13 cellular contexts compared by ENCODE assay signal in the genomic region with DNA sequence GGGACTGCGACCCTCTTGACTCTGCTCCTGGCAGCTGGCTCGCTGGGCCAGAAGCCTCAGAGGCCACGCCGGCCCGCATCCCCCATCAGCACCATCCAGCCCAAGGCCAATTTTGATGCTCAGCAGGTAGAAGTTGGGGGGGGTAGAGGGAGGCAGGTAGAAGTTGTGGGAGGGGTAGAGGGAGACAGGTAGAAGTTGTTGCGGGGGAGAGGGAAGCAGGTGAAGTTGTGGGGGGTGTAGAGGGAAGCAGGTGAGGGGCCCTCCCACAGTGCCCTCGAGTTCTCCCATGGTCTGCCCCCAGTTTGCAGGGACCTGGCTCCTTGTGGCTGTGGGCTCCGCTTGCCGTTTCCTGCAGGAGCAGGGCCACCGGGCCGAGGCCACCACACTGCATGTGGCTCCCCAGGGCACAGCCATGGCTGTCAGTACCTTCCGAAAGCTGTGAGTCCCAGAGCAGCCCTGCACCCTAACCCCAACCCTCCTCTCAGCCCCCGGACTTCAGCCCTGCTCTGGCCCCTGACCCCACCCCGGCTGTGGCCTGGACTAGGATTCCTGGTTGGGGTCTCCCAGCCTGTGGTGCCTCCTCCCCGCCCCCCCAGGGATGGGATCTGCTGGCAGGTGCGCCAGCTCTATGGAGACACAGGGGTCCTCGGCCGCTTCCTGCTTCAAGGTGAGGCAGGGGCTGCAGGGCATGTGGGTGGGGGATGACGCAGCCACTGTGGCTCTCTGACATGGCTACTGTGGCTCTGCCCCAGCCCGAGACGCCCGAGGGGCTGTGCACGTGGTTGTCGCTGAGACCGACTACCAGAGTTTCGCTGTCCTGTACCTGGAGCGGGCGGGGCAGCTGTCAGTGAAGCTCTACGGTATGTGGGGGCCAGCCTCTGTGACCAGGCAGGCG. TPM values are rescaled to one million over a fixed set of nuclear protein-coding genes. Genes with fewer than 3 reads are reported as not detected.
DNase-seq lines count a peak whose midpoint lies in the region; ATAC-seq, FAIRE-seq and TF ChIP-seq lines count a peak whose summit lies in the region.
"Had no signal": no experiment of that assay in that cellular context is flagged by ENCODE, and none has a peak within 500 bp of the region (broad histone marks: within the 10 kb centered on the region; RNA-seq: fewer than 3 reads in every experiment).

No MANE protein-coding gene starts in this region.

- CTCF ChIA-PET in activated naive CD4-positive, alpha-beta T cell treated with anti-CD3 and anti-CD28 coated beads, Interleukin-2, amount 10 ng/mL, durations not matched to agents 7 days and 5 days (lab: Charles Lee): interaction anchor here (1.2 to 1.6 kb wide), 2 partner anchors 89 to 153 kb away, joined by 4 to 5 read pairs; no protein-coding TSS in a partner anchor
- CTCF ChIA-PET in K562 (lab: Yijun Ruan, JAX; ENCODE audit: low intra/inter-chr PET ratio): interaction anchor here (0.6 kb wide), 2 partner anchors 118 to 233 kb away, joined by 3 to 4 read pairs; a partner anchor contains a TSS

- H3K79me2 ChIP-seq in K562 (ENCODE audit: control insufficient read depth, insufficient read depth, low read length): peaks cover 26% of the 10 kb centered on the region

- no peak for ATAC-seq in K562
- no peak for ATAC-seq in right lobe of liver
- no peak for ATAC-seq in GM18505 (IDR thresholded peaks at IDR 0.05; ENCODE audit: unreplicated experiment)
- ATAC-seq in GM21528 (IDR thresholded peaks at IDR 0.05; ENCODE audit: low FRiP score, unreplicated experiment): no peak

- no peak for DNase-seq in activated naive CD4-positive, alpha-beta T cell treated with anti-CD3 and anti-CD28 coated beads, Interleukin-2, amount 10 ng/mL, durations not matched to agents 7 days and 5 days
- no peak for DNase-seq in activated naive CD4-positive, alpha-beta T cell treated with Interleukin-2 at 50 U/mL for 16 hours
- DNase-seq in K562 (ENCODE audit: extremely low read depth in 1 of 4, low spot score in 3 of 4): no peak
- peak in 2 of 3 donors; percentile 62 to 64 for DNase-seq in right lobe of liver
- DNase-seq in tibial nerve (ENCODE audit: low spot score in 2 of 2): no peak
- DNase-seq in hepatic stellate cell (ENCODE audit: low spot score): no peak

- H3K4me3 ChIP-seq in K562 (no peak overlapping the region), right lobe of liver (peak overlapping the region; percentile 58 to 94 (median 75)), tibial nerve (no peak overlapping the region)
- H3K4me3 ChIP-seq: cardiac muscle cell, GM23248 had no signal

- no peak for TF ChIP-seq EP300 in K562 (IDR thresholded peaks at IDR 0.05; ENCODE audit: low read length)
- TF ChIP-seq EP300 in tibial nerve (IDR thresholded peaks at IDR 0.05): no peak

- TF ChIP-seq CTCF in K562 (IDR thresholded peaks at IDR 0.05 in 2 of 3, conservative IDR thresholded peaks at IDR 0.05 in 1 of 3; ENCODE audit: insufficient read depth in 2 of 3, low read depth in 1 of 3, low read length in 3 of 3): no peak
- no peak for TF ChIP-seq CTCF in right lobe of liver (IDR thresholded peaks at IDR 0.05)
- TF ChIP-seq CTCF in tibial nerve (IDR thresholded peaks at IDR 0.05): no peak

- in situ Hi-C loops in K562 (cut with MboI): loop anchor here (5.0 kb wide), 1 partner anchor 92 kb away; no protein-coding TSS in a partner anchor

- no TSS peak for BruUV-seq in K562 (replicated peaks; lab: Mats Ljungman, UMichigan)

- TF ChIP-seq POLR2A in K562 (conservative IDR thresholded peaks at IDR 0.05) (no peak), right lobe of liver (IDR thresholded peaks at IDR 0.05) (peak; percentile 18), tibial nerve (IDR thresholded peaks at IDR 0.05) (no peak), GM18505 (IDR thresholded peaks at IDR 0.05; ENCODE audit: borderline replicate concordance, extremely low read depth, insufficient read depth, insufficient read length) (no peak)

- intact Hi-C loops in K562 (cut with micrococcal nuclease): loop anchor here (2.0 to 5.0 kb wide), 3 partner anchors 47 to 158 kb away; a partner anchor contains a TSS
- intact Hi-C loops in right lobe of liver (cut with DNase I): loop anchor here in 1 of 2 donors (10.0 kb wide), 2 partner anchors 61 to 89 kb away; a partner anchor contains a TSS

- POLR2A ChIA-PET in K562 (lab: Yijun Ruan, JAX): interaction anchor here (0.5 to 1.3 kb wide), 3 partner anchors 19 to 110 kb away, joined by 3 to 4 read pairs (median 3); no protein-coding TSS in a partner anchor

- H4K20me1 ChIP-seq in K562 (replicated peaks; ENCODE audit: control insufficient read depth, insufficient read depth, low read length): no peaks in the 10 kb centered on the region

- H3K36me3 ChIP-seq in K562 (ENCODE audit: control insufficient read depth, insufficient read depth, low read length) (peaks cover 29% of the 10 kb centered on the region; the same call in 2 of the 3 replicates), right lobe of liver (peaks cover 6 to 21% (median 19%) of the 10 kb centered on the region in 4 donors), tibial nerve (peaks cover 4 to 29% (median 24%) of the 10 kb centered on the region in 3 donors)

- no peaks in the 10 kb centered on the region for H3K9me3 Mint-ChIP-seq in activated naive CD4-positive, alpha-beta T cell treated with anti-CD3 and anti-CD28 coated beads, Interleukin-2, amount 10 ng/mL, durations not matched to agents 7 days and 5 days
- H3K9me3 Mint-ChIP-seq: activated naive CD4-positive, alpha-beta T cell treated with anti-CD3 and anti-CD28 coated beads, Interleukin-2, amount 50 U/mL, for 24 hours had no signal

- TF ChIP-seq RAD21 in K562 (CRISPR knock-in tag; conservative IDR thresholded peaks at IDR 0.05 in 1 of 2, IDR thresholded peaks at IDR 0.05 in 1 of 2): no peak

- peak overlapping the region; percentile 59 for H3K4me3 Mint-ChIP-seq in activated naive CD4-positive, alpha-beta T cell treated with anti-CD3 and anti-CD28 coated beads, Interleukin-2, amount 10 ng/mL, durations not matched to agents 7 days and 5 days

- H3K27me3 Mint-ChIP-seq in activated naive CD4-positive, alpha-beta T cell treated with anti-CD3 and anti-CD28 coated beads, Interleukin-2, amount 10 ng/mL, durations not matched to agents 7 days and 5 days: no peaks in the 10 kb centered on the region
- H3K27me3 Mint-ChIP-seq: activated naive CD4-positive, alpha-beta T cell treated with anti-CD3 and anti-CD28 coated beads, Interleukin-2, amount 50 U/mL, for 24 hours had no signal

- H3K27ac Mint-ChIP-seq in activated naive CD4-positive, alpha-beta T cell treated with anti-CD3 and anti-CD28 coated beads, Interleukin-2, amount 10 ng/mL, durations not matched to agents 7 days and 5 days: peak overlapping the region; percentile 90

- H3K9me3 ChIP-seq in K562 (replicated peaks; ENCODE audit: control insufficient read depth, insufficient read depth, low read depth, low read length): no peaks in the 10 kb centered on the region
- no peaks in the 10 kb centered on the region for H3K9me3 ChIP-seq in right lobe of liver
- H3K9me3 ChIP-seq in tibial nerve: no peaks in the 10 kb centered on the region
- H3K9me3 ChIP-seq: vagina had no signal

- WGBS in K562 (ENCODE audit: insufficient coverage, low coverage, missing lambda C conversion rate): 63% methylated on average over 10 of the region's 30 CpGs
- 24% methylated on average over 4 of the region's 30 CpGs for WGBS in right lobe of liver (ENCODE audit: insufficient coverage, low coverage, low lambda C conversion rate, missing lambda C conversion rate)
- WGBS in tibial nerve, 2 donors: 84 to 92% methylated on average over 19 to 25 of the region's 30 CpGs

- H3K4me2 ChIP-seq in K562 (ENCODE audit: insufficient read depth, low read length): peak overlapping the region; percentile 88

- H3K9me1 ChIP-seq in K562 (ENCODE audit: control insufficient read depth, insufficient read depth, low read length): peaks cover 2% of the 10 kb centered on the region

- H3K4me1 Mint-ChIP-seq in activated naive CD4-positive, alpha-beta T cell treated with anti-CD3 and anti-CD28 coated beads, Interleukin-2, amount 10 ng/mL, durations not matched to agents 7 days and 5 days: peaks cover 31% of the 10 kb centered on the region

- H3K4me1 ChIP-seq in K562 (replicated peaks in 1 of 2; ENCODE audit: control insufficient read depth in 2 of 2, insufficient read depth in 2 of 2, low read length in 2 of 2) (peaks cover 24 to 93% of the 10 kb centered on the region in 2 experiments), right lobe of liver (peaks cover 0 to 39% (median 18%) of the 10 kb centered on the region in 4 donors), tibial nerve (peaks cover 0 to 83% (median 43%) of the 10 kb centered on the region in 4 donors)

- peak overlapping the region; percentile 65 to 83; a peak in 3 of 4 replicates for H3K9ac ChIP-seq in K562 (ENCODE audit: insufficient read depth in 1 of 2, low read depth in 2 of 2, low read length in 2 of 2)
- H3K9ac ChIP-seq: GM23248 had no signal

- H3K27ac ChIP-seq in K562 (ENCODE audit: extremely low read depth, low read depth, low read length) (peak overlapping the region; percentile 78), right lobe of liver (peak overlapping the region; percentile 86 to 98 (median 89)), tibial nerve (peak overlapping the region in 3 of 4 donors; percentile 69 to 88 (median 88))
- H3K27ac ChIP-seq: cardiac muscle cell, GM23248 had no signal

- H2AFZ ChIP-seq in K562 (ENCODE audit: low read depth, low read length): peak overlapping the region; percentile 97
- H2AFZ ChIP-seq: GM23248 had no signal

- FAIRE-seq in K562 (lab: Jason Lieb, UNC): no peak

- H3K36me3 Mint-ChIP-seq in activated naive CD4-positive, alpha-beta T cell treated with anti-CD3 and anti-CD28 coated beads, Interleukin-2, amount 10 ng/mL, durations not matched to agents 7 days and 5 days: peaks cover 10% of the 10 kb centered on the region

- no peaks in the 10 kb centered on the region for H3K27me3 ChIP-seq in K562 (ENCODE audit: control insufficient read depth in 2 of 2, insufficient read depth in 2 of 2, low read length in 2 of 2)
- H3K27me3 ChIP-seq in right lobe of liver: no peaks in the 10 kb centered on the region
- no peaks in the 10 kb centered on the region for H3K27me3 ChIP-seq in tibial nerve
- H3K27me3 ChIP-seq: cardiac muscle cell, vagina had no signal

RNA-seq across cellular contexts. Expression of a gene that starts 0.5 kb away (rescaled TPM):
- 3.8 and 8.4 TPM in 2 replicates for total RNA-seq in K562 (2011; cell fraction: chromatin; rRNA removed; ENCODE audit: low replicate concordance)
- total RNA-seq in K562 (2011; cell fraction: nucleolus; rRNA removed): 8.3 and 11.8 TPM in 2 replicates
- 3.4 and 4.7 TPM in 2 replicates for total RNA-seq in K562 (2011; cell fraction: nucleoplasm; rRNA removed)
- 2.7 and 3.0 TPM in 2 replicates for total RNA-seq in K562 (2014; rRNA removed)
- not detected in 2 replicates for total RNA-seq in K562 (2014; rRNA removed; fragmentation: Illumina TruSeq; extraction: Trizol)
- total RNA-seq in K562 (2015; rRNA removed; fragmentation: Illumina TruSeq; extraction: Trizol): 2.9 and 4.4 TPM in 2 replicates
- 4.3 and 5.9 TPM in 2 replicates for total RNA-seq in K562 (2021)
- polyA plus RNA-seq in K562 (2011; rRNA removed): 0.35 and 2.0 TPM in 2 replicates
- 0.70 and 0.96 TPM in 2 replicates for polyA plus RNA-seq in K562 (2011; cell fraction: cytosol; rRNA removed)
- 19.6 and 29.1 TPM in 2 replicates for polyA plus RNA-seq in K562 (2011; cell fraction: nucleus; rRNA removed)
- polyA plus RNA-seq in K562 (2012): 8.5 and 12.1 TPM in 2 replicates
- polyA plus RNA-seq in K562 (2014; fragmentation: Illumina TruSeq; extraction: Trizol): 0.59 and 1.3 TPM in 2 replicates
- polyA plus RNA-seq in K562 (2014; fragmentation: Nextera tagmentation; extraction: Ambion mirVana): under 1 TPM in 1 of 2 experiments, not detected in 1; 0.38 TPM
- 1.9 and 4.0 TPM in 2 replicates for polyA plus RNA-seq in K562 (2014; rRNA removed)
- not detected in 2 replicates for polyA minus RNA-seq in K562 (2011; rRNA and poly(A)+ RNA removed)
- not detected in 2 replicates for polyA minus RNA-seq in K562 (2011; cell fraction: cytosol; rRNA and poly(A)+ RNA removed)
- polyA minus RNA-seq in K562 (2011; cell fraction: nucleus; rRNA and poly(A)+ RNA removed): 2.1 and 3.4 TPM in 2 replicates
- 100 to 1,000 TPM; 248 to 755 (median 453) TPM for total RNA-seq in right lobe of liver
- total RNA-seq in tibial nerve: 1 to 10 TPM in 2 of 4 donors, not detected in 2; 3.3 to 5.1 TPM
- total RNA-seq: GM23248, vagina had no signal

RNA-seq across cellular contexts. Expression of a gene that starts 1.0 kb away (rescaled TPM):
- 30.2 and 159 TPM in 2 replicates for total RNA-seq in K562 (2011; cell fraction: chromatin; rRNA removed; ENCODE audit: low replicate concordance)
- total RNA-seq in K562 (2011; cell fraction: nucleolus; rRNA removed): 182 and 203 TPM in 2 replicates
- 58.6 and 70.2 TPM in 2 replicates for total RNA-seq in K562 (2011; cell fraction: nucleoplasm; rRNA removed)
- total RNA-seq in K562 (2014; rRNA removed): 128 and 144 TPM in 2 replicates
- 3.2 and 6.1 TPM in 2 replicates for total RNA-seq in K562 (2014; rRNA removed; fragmentation: Illumina TruSeq; extraction: Trizol)
- total RNA-seq in K562 (2015; rRNA removed; fragmentation: Illumina TruSeq; extraction: Trizol): 37.0 and 40.6 TPM in 2 replicates
- total RNA-seq in K562 (2021): 99.7 and 103 TPM in 2 replicates
- 37.5 and 55.5 TPM in 2 replicates for polyA plus RNA-seq in K562 (2011; rRNA removed)
- polyA plus RNA-seq in K562 (2011; cell fraction: cytosol; rRNA removed): 71.8 and 204 TPM in 2 replicates
- polyA plus RNA-seq in K562 (2011; cell fraction: nucleus; rRNA removed): 312 and 563 TPM in 2 replicates
- 55.7 and 82.1 TPM in 2 replicates for polyA plus RNA-seq in K562 (2012)
- polyA plus RNA-seq in K562 (2014; fragmentation: Illumina TruSeq; extraction: Trizol): 10.8 and 36.2 TPM in 2 replicates
- 1 to 10 TPM in 1 of 2 experiments, under 1 TPM in 1; 0.21 to 1.2 TPM for polyA plus RNA-seq in K562 (2014; fragmentation: Nextera tagmentation; extraction: Ambion mirVana)
- 97.6 and 107 TPM in 2 replicates for polyA plus RNA-seq in K562 (2014; rRNA removed)
- 13.6 and 27.8 TPM in 2 replicates for polyA minus RNA-seq in K562 (2011; rRNA and poly(A)+ RNA removed)
- 66.5 and 87.7 TPM in 2 replicates for polyA minus RNA-seq in K562 (2011; cell fraction: cytosol; rRNA and poly(A)+ RNA removed)
- polyA minus RNA-seq in K562 (2011; cell fraction: nucleus; rRNA and poly(A)+ RNA removed): 82.3 and 93.4 TPM in 2 replicates
- 100 to 1,000 TPM in 3 of 6 experiments, 10 to 100 TPM in 3; 84.0 to 290 (median 97.4) TPM for total RNA-seq in right lobe of liver
- total RNA-seq in tibial nerve: 100 to 1,000 TPM; 138 to 227 (median 193) TPM

RNA-seq across cellular contexts. Expression of a gene that starts 6.5 kb away (rescaled TPM):
- 1.3 TPM in 1 of 2 replicates, not detected in the other for total RNA-seq in K562 (2011; cell fraction: chromatin; rRNA removed; ENCODE audit: low replicate concordance)
- total RNA-seq in K562 (2011; cell fraction: nucleolus; rRNA removed): 0.67 and 0.92 TPM in 2 replicates
- total RNA-seq in K562 (2011; cell fraction: nucleoplasm; rRNA removed): 0.51 TPM in 1 of 2 replicates, not detected in the other
- total RNA-seq in K562 (2014; rRNA removed) (not detected in 2 replicates), K562 (2014; rRNA removed; fragmentation: Illumina TruSeq; extraction: Trizol) (not detected in 2 replicates), K562 (2015; rRNA removed; fragmentation: Illumina TruSeq; extraction: Trizol) (not detected in 2 replicates), K562 (2021) (not detected in 2 replicates), right lobe of liver (10 to 100 TPM in 5 of 6 experiments, 1 to 10 TPM in 1; 2.7 to 36.4 (median 20.3) TPM), tibial nerve (10 to 100 TPM in 2 of 4 donors, 1 to 10 TPM in 2; 2.4 to 16.8 (median 7.8) TPM)
- polyA plus RNA-seq in K562 (2011; rRNA removed) (0.24 TPM in 1 of 2 replicates, not detected in the other), K562 (2014; fragmentation: Illumina TruSeq; extraction: Trizol) (not detected in 2 replicates), K562 (2014; fragmentation: Nextera tagmentation; extraction: Ambion mirVana) (not detected), K562 (2014; rRNA removed) (0.05 TPM in 1 of 2 replicates, not detected in the other)
- not detected in 2 replicates for polyA plus RNA-seq in K562 (2011; cell fraction: cytosol; rRNA removed)
- polyA plus RNA-seq in K562 (2011; cell fraction: nucleus; rRNA removed): 1.0 and 1.2 TPM in 2 replicates
- polyA plus RNA-seq in K562 (2012): 0.32 and 0.35 TPM in 2 replicates
- polyA minus RNA-seq in K562 (2011; rRNA and poly(A)+ RNA removed): not detected in 2 replicates
- polyA minus RNA-seq in K562 (2011; cell fraction: cytosol; rRNA and poly(A)+ RNA removed): not detected in 2 replicates
- polyA minus RNA-seq in K562 (2011; cell fraction: nucleus; rRNA and poly(A)+ RNA removed): not detected in 2 replicates
- total RNA-seq: GM23248, SK-MEL-5, vagina had no signal
- polyA plus RNA-seq: GM23248 had no signal

RNA-seq across cellular contexts. Expression of a gene that starts 31.7 kb away (rescaled TPM):
- 1.9 and 6.7 TPM in 2 replicates for total RNA-seq in K562 (2011; cell fraction: chromatin; rRNA removed; ENCODE audit: low replicate concordance)
- 6.7 and 8.8 TPM in 2 replicates for total RNA-seq in K562 (2011; cell fraction: nucleolus; rRNA removed)
- total RNA-seq in K562 (2011; cell fraction: nucleoplasm; rRNA removed): 4.5 and 5.2 TPM in 2 replicates
- total RNA-seq in K562 (2014; rRNA removed) (5.2 and 7.4 TPM in 2 replicates), K562 (2014; rRNA removed; fragmentation: Illumina TruSeq; extraction: Trizol) (0.65 TPM in 1 of 2 replicates, not detected in the other), K562 (2015; rRNA removed; fragmentation: Illumina TruSeq; extraction: Trizol) (2.0 and 2.9 TPM in 2 replicates), K562 (2021) (4.6 and 4.7 TPM in 2 replicates), right lobe of liver (10 to 100 TPM in 2 of 6 experiments, 1 to 10 TPM in 4; 4.3 to 21.9 (median 6.0) TPM), tibial nerve (1,000 to 10,000 TPM; 1,059 to 8,972 (median 6,550) TPM)
- polyA plus RNA-seq in K562 (2011; rRNA removed) (2.6 and 4.4 TPM in 2 replicates), K562 (2014; fragmentation: Illumina TruSeq; extraction: Trizol) (1.2 and 2.7 TPM in 2 replicates), K562 (2014; fragmentation: Nextera tagmentation; extraction: Ambion mirVana) (under 1 TPM; 0.46 to 0.55 TPM), K562 (2014; rRNA removed) (7.0 and 7.1 TPM in 2 replicates)
- polyA plus RNA-seq in K562 (2011; cell fraction: cytosol; rRNA removed): 5.3 and 10.5 TPM in 2 replicates
- polyA plus RNA-seq in K562 (2011; cell fraction: nucleus; rRNA removed): 23.2 and 26.0 TPM in 2 replicates
- polyA plus RNA-seq in K562 (2012): 8.5 and 12.1 TPM in 2 replicates
- 0.51 TPM in 1 of 2 replicates, not detected in the other for polyA minus RNA-seq in K562 (2011; rRNA and poly(A)+ RNA removed)
- polyA minus RNA-seq in K562 (2011; cell fraction: cytosol; rRNA and poly(A)+ RNA removed): 1.8 and 3.4 TPM in 2 replicates
- 5.7 and 10.0 TPM in 2 replicates for polyA minus RNA-seq in K562 (2011; cell fraction: nucleus; rRNA and poly(A)+ RNA removed)
- total RNA-seq: GM23248, SK-MEL-5 had no signal

RNA-seq across cellular contexts. Expression of a gene that starts 37.2 kb away (rescaled TPM):
- total RNA-seq in K562 (2011; cell fraction: chromatin; rRNA removed; ENCODE audit: low replicate concordance): 3.1 and 3.4 TPM in 2 replicates
- 1.2 and 1.7 TPM in 2 replicates for total RNA-seq in K562 (2011; cell fraction: nucleolus; rRNA removed)
- 3.5 and 4.7 TPM in 2 replicates for total RNA-seq in K562 (2011; cell fraction: nucleoplasm; rRNA removed)
- total RNA-seq in K562 (2014; rRNA removed): 0.08 TPM in 1 of 2 replicates, not detected in the other
- 0.04 and 0.10 TPM in 2 replicates for total RNA-seq in K562 (2014; rRNA removed; fragmentation: Illumina TruSeq; extraction: Trizol)
- not detected in 2 replicates for total RNA-seq in K562 (2015; rRNA removed; fragmentation: Illumina TruSeq; extraction: Trizol)
- total RNA-seq in K562 (2021): 0.11 and 0.16 TPM in 2 replicates
- polyA plus RNA-seq in K562 (2011; rRNA removed): 0.04 and 0.14 TPM in 2 replicates
- 0.21 TPM in 1 of 2 replicates, not detected in the other for polyA plus RNA-seq in K562 (2011; cell fraction: cytosol; rRNA removed)
- 2.1 and 4.2 TPM in 2 replicates for polyA plus RNA-seq in K562 (2011; cell fraction: nucleus; rRNA removed)
- 0.30 and 0.53 TPM in 2 replicates for polyA plus RNA-seq in K562 (2012)
- 0.04 TPM in 1 of 2 replicates, not detected in the other for polyA plus RNA-seq in K562 (2014; fragmentation: Illumina TruSeq; extraction: Trizol)
- not detected for polyA plus RNA-seq in K562 (2014; fragmentation: Nextera tagmentation; extraction: Ambion mirVana)
- 0.11 and 0.12 TPM in 2 replicates for polyA plus RNA-seq in K562 (2014; rRNA removed)
- 0.27 and 0.81 TPM in 2 replicates for polyA minus RNA-seq in K562 (2011; rRNA and poly(A)+ RNA removed)
- not detected in 2 replicates for polyA minus RNA-seq in K562 (2011; cell fraction: cytosol; rRNA and poly(A)+ RNA removed)
- polyA minus RNA-seq in K562 (2011; cell fraction: nucleus; rRNA and poly(A)+ RNA removed): 1.3 and 2.4 TPM in 2 replicates
- not detected for total RNA-seq in right lobe of liver
- 10 to 100 TPM; 14.7 to 86.3 (median 64.3) TPM for total RNA-seq in tibial nerve
- total RNA-seq: GM23248, SK-MEL-5 had no signal
- polyA plus RNA-seq: cardiac muscle cell, GM23248 had no signal

Comparison
In these comparisons a context has a peak if more than half of its experiments do, and no peak if none do; other contexts are left out.
1. DNase-seq: peak in right lobe of liver (2 of 3); none in activated naive CD4-positive, alpha-beta T cell treated with anti-CD3 and anti-CD28 coated beads, Interleukin-2, amount 10 ng/mL, durations not matched to agents 7 days and 5 days (single experiment), activated naive CD4-positive, alpha-beta T cell treated with Interleukin-2 at 50 U/mL for 16 hours (single experiment), K562 (0 of 4), tibial nerve (0 of 2) and hepatic stellate cell (single experiment).
2. H3K4me3 ChIP-seq: peak in right lobe of liver (3 of 3); none in K562 (single experiment) and tibial nerve (0 of 4).
3. RNA of a gene that starts 0.5 kb away (total RNA-seq): 248 to 755 TPM in right lobe of liver; 2.7 to 11.8 TPM in K562 and 3.3 to 5.1 TPM in tibial nerve; every median in the first group is over 10 times any median in the second.
4. Peak in every context shown above with its lines, with median percentiles within 50 percentile points of each other: H3K27ac ChIP-seq.